Comparison of ENCODE assay signal across 23 cellular contexts in the genomic region with DNA sequence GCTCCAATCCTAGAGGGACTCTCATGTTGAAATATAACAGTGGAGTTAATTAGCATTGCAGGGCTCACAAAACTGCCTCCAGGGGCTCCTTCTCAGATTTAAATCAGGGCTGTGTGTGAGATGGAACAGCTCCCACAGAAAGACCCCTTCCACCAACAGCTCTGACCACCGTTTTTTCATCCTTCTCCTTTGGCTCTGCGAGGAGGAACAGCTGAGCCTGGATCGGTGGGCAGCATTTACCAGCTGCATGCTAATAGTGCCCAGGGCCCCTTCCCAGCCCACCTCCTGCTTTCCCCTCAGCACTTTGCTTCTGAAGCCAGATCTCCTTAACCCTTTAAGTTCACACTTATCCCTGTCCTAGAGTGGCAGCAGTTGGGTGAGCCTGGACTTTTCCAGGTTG.
DNase-seq lines count a peak whose midpoint lies in the region; ATAC-seq and TF ChIP-seq lines count a peak whose summit lies in the region.
"Had no signal": no experiment of that assay in that cellular context is flagged by ENCODE, and none has a peak within 500 bp of the region (broad histone marks: within the 10 kb centered on the region; RNA-seq: fewer than 3 reads in every experiment).

No MANE protein-coding gene starts in this region.

- H3K4me3 Mint-ChIP-seq in mesothelial cell of epicardium, result no peak overlapping the region
- no peak overlapping the region for H3K4me3 Mint-ChIP-seq in activated naive CD4-positive, alpha-beta T cell treated with anti-CD3 and anti-CD28 coated beads for 36 hours
- no peak overlapping the region for H3K4me3 Mint-ChIP-seq in T-cell
- H3K4me3 Mint-ChIP-seq: CD4-positive, alpha-beta memory T cell; naive thymus-derived CD4-positive, alpha-beta T cell had no signal

- H3K27me3 ChIP-seq in adipocyte (replicated peaks; ENCODE audit: control insufficient read depth, insufficient read depth, low read length) (no peaks in the 10 kb centered on the region), uterus (no peaks in the 10 kb centered on the region)
- H3K27me3 ChIP-seq: dorsolateral prefrontal cortex, heart left ventricle, right lobe of liver, stomach, transverse colon had no signal

- TF ChIP-seq CTCF in mesothelial cell of epicardium (IDR thresholded peaks at IDR 0.05; ENCODE audit: unreplicated experiment) (no peak), uterus (IDR thresholded peaks at IDR 0.05) (no peak)

- ATAC-seq in T-cell (replicated peaks in 1 of 4), result no peak
- ATAC-seq: naive thymus-derived CD4-positive, alpha-beta T cell had no signal

- CTCF ChIA-PET in activated naive CD4-positive, alpha-beta T cell treated with anti-CD3 and anti-CD28 coated beads for 36 hours (lab: Charles Lee), result interaction anchor here (0.6 kb wide), 1 partner anchor 608 kb away, joined by 3 read pairs; no protein-coding TSS in a partner anchor
- CTCF ChIA-PET in T-cell (lab: Charles Lee), result no interaction called here

- H3K36me3 Mint-ChIP-seq in mesothelial cell of epicardium, result peaks cover 5% of the 10 kb centered on the region
- H3K36me3 Mint-ChIP-seq in activated naive CD4-positive, alpha-beta T cell treated with anti-CD3 and anti-CD28 coated beads for 36 hours (ENCODE audit: low read depth), result no peaks in the 10 kb centered on the region
- H3K36me3 Mint-ChIP-seq in T-cell, result no peaks in the 10 kb centered on the region
- H3K36me3 Mint-ChIP-seq: CD4-positive, alpha-beta memory T cell had no signal

- H3K9me3 ChIP-seq in adipocyte (ENCODE audit: control insufficient read depth, low read length) (no peaks in the 10 kb centered on the region), uterus (no peaks in the 10 kb centered on the region)
- H3K9me3 ChIP-seq: right lobe of liver had no signal

- peaks cover 23% of the 10 kb centered on the region for H3K9me3 Mint-ChIP-seq in mesothelial cell of epicardium
- no peaks in the 10 kb centered on the region for H3K9me3 Mint-ChIP-seq in activated naive CD4-positive, alpha-beta T cell treated with anti-CD3 and anti-CD28 coated beads for 36 hours
- H3K9me3 Mint-ChIP-seq in T-cell, result peaks cover 5 to 7% (median 6%) of the 10 kb centered on the region in 3 donors

- H3K4me1 ChIP-seq in adipocyte (ENCODE audit: control insufficient read depth, insufficient read depth, low read length) (peaks cover 20% of the 10 kb centered on the region), uterus (peaks cover 4 to 6% of the 10 kb centered on the region in 2 donors)
- H3K4me1 ChIP-seq: parathyroid adenoma, right lobe of liver had no signal

- POLR2A ChIA-PET in T-cell (lab: Charles Lee), result interaction anchor here in 1 of 2 donors (0.5 kb wide), 1 partner anchor 567 kb away, joined by 3 read pairs; no protein-coding TSS in a partner anchor

- peak overlapping the region; percentile 72 for H3K27ac Mint-ChIP-seq in mesothelial cell of epicardium
- no peak overlapping the region for H3K27ac Mint-ChIP-seq in activated naive CD4-positive, alpha-beta T cell treated with anti-CD3 and anti-CD28 coated beads for 36 hours
- H3K27ac Mint-ChIP-seq in T-cell, result no peak overlapping the region
- H3K27ac Mint-ChIP-seq: activated naive CD4-positive, alpha-beta T cell treated with anti-CD3 and anti-CD28 coated beads, Interleukin-2, amount 50 U/mL, for 72 hours; CD4-positive, alpha-beta memory T cell; naive thymus-derived CD4-positive, alpha-beta T cell had no signal

- TF ChIP-seq POLR2A in uterus (IDR thresholded peaks at IDR 0.05), result no peak

- H3K9ac ChIP-seq in adipocyte (ENCODE audit: low read length), result peak overlapping the region; percentile 53
- H3K9ac ChIP-seq: parathyroid adenoma had no signal

- intact Hi-C loops in uterus (cut with DNase I; ENCODE audit: low total_unique reads), result no loop called here
- intact Hi-C loops in activated naive CD4-positive, alpha-beta T cell treated with anti-CD3 and anti-CD28 coated beads for 36 hours (cut with micrococcal nuclease), result no loop called here

- H3K27me3 Mint-ChIP-seq in mesothelial cell of epicardium (ENCODE audit: low read depth) (no peaks in the 10 kb centered on the region), T-cell (no peaks in the 10 kb centered on the region)
- H3K27me3 Mint-ChIP-seq in activated naive CD4-positive, alpha-beta T cell treated with anti-CD3 and anti-CD28 coated beads for 36 hours (ENCODE audit: low read depth), result no peaks in the 10 kb centered on the region
- H3K27me3 Mint-ChIP-seq: CD4-positive, alpha-beta memory T cell; naive thymus-derived CD4-positive, alpha-beta T cell had no signal

- peak overlapping the region; percentile 5 to 34 for H3K27ac ChIP-seq in uterus
- H3K27ac ChIP-seq: 22Rv1, parathyroid adenoma, right lobe of liver, stomach had no signal

- peaks cover 17% of the 10 kb centered on the region for H3K4me1 Mint-ChIP-seq in mesothelial cell of epicardium
- H3K4me1 Mint-ChIP-seq in activated naive CD4-positive, alpha-beta T cell treated with anti-CD3 and anti-CD28 coated beads for 36 hours (ENCODE audit: low read depth), result peaks cover 6% of the 10 kb centered on the region
- H3K4me1 Mint-ChIP-seq in T-cell, result peaks cover 0 to 9% (median 7%) of the 10 kb centered on the region in 3 donors
- H3K4me1 Mint-ChIP-seq: CD4-positive, alpha-beta memory T cell had no signal

- H3K36me3 ChIP-seq in adipocyte (ENCODE audit: control insufficient read depth, insufficient read depth, low read length, severe bottlenecking), result no peaks in the 10 kb centered on the region
- no peaks in the 10 kb centered on the region for H3K36me3 ChIP-seq in uterus
- H3K36me3 ChIP-seq: heart left ventricle, right lobe of liver, stomach, transverse colon had no signal

- H3K4me3 ChIP-seq in adipocyte (ENCODE audit: low read length) (peak overlapping the region; percentile 46), uterus (no peak overlapping the region)
- H3K4me3 ChIP-seq: dorsolateral prefrontal cortex, heart left ventricle, right lobe of liver, stomach, transverse colon had no signal

- DNase-seq in DMS 273 (lab: John Stamatoyannopoulos, UW; ENCODE audit: unreplicated experiment) (peak; percentile 16), DMS 273 treated with DMSO at 0.1 percent for 48 hours (lab: John Stamatoyannopoulos, UW) (no peak), adipocyte (ENCODE audit: low read depth) (no peak), mesothelial cell of epicardium (ENCODE audit: low spot score in 2 of 2, unreplicated experiment in 2 of 2) (no peak), uterus (no peak), T-cell (no peak), NCI-H2171 treated with DMSO at 0.1 percent for 48 hours (lab: John Stamatoyannopoulos, UW) (no peak)
- DNase-seq in activated naive CD4-positive, alpha-beta T cell treated with anti-CD3 and anti-CD28 coated beads for 36 hours, result no peak
- DNase-seq: activated CD4-positive, CD25-positive, alpha-beta regulatory T cell; activated CD8-positive, alpha-beta memory T cell treated with anti-CD3 and anti-CD28 coated beads, Interleukin-2, amount 50 U/mL, for 4 hours; AML-193; CD4-positive, alpha-beta memory T cell; mesendoderm; naive thymus-derived CD4-positive, alpha-beta T cell; NCI-H526; right lobe of liver; transverse colon had no signal
